ENCODE assay signal across 10 cellular contexts in genomic region chr1:52955129-52955970, GRCh38. TPM values are rescaled to one million over a fixed set of nuclear protein-coding genes. Genes with fewer than 3 reads are reported as not detected.
DNase-seq lines count a peak whose midpoint lies in the region; ATAC-seq and TF ChIP-seq lines count a peak whose summit lies in the region.
"Had no signal": no experiment of that assay in that cellular context is flagged by ENCODE, and none has a peak within 500 bp of the region (broad histone marks: within the 10 kb centered on the region; RNA-seq: fewer than 3 reads in every experiment).

No MANE protein-coding gene starts in this region.

- no peak overlapping the region for H2AFZ ChIP-seq in PC-3 (ENCODE audit: low read length)
- no peak overlapping the region for H2AFZ ChIP-seq in smooth muscle cell (ENCODE audit: low read depth)

- no peaks in the 10 kb centered on the region for H3K79me2 ChIP-seq in PC-3 (ENCODE audit: low read length)
- H3K79me2 ChIP-seq in smooth muscle cell (ENCODE audit: low read depth): no peaks in the 10 kb centered on the region

- BruUV-seq in PC-3 (replicated peaks; lab: Mats Ljungman, UMichigan): no TSS peak

- H4K20me1 ChIP-seq in PC-3 (ENCODE audit: low read length) (no peaks in the 10 kb centered on the region), smooth muscle cell (ENCODE audit: low read depth) (no peaks in the 10 kb centered on the region)

- no peak for ATAC-seq in PC-3

- no peak overlapping the region for H3K9ac ChIP-seq in PC-3 (ENCODE audit: low read length)
- H3K9ac ChIP-seq in smooth muscle cell (ENCODE audit: low read depth): no peak overlapping the region

- H3K27ac ChIP-seq in PC-3 (ENCODE audit: low read length) (no peak overlapping the region), smooth muscle cell (ENCODE audit: low read depth) (peak overlapping the region; percentile 17)
- H3K27ac ChIP-seq: 22Rv1, coronary artery had no signal

- POLR2A ChIA-PET in PC-3 (lab: Charles Lee; ENCODE audit: unreplicated experiment): no interaction called here

- H3K9me2 ChIP-seq in PC-3 (replicated peaks; ENCODE audit: low read length): no peaks in the 10 kb centered on the region

- H3K9me3 ChIP-seq in PC-3 (ENCODE audit: low read length): no peaks in the 10 kb centered on the region
- H3K9me3 ChIP-seq in smooth muscle cell (replicated peaks; ENCODE audit: low read depth): no peaks in the 10 kb centered on the region

- 27% methylated on average over 6 of the region's 6 CpGs for WGBS in smooth muscle cell (ENCODE audit: low lambda C conversion rate)

- H3K4me3 ChIP-seq in PC-3 (ENCODE audit: low read length) (no peak overlapping the region), fibroblast of the aortic adventitia (ENCODE audit: low read depth, low read length) (no peak overlapping the region), smooth muscle cell (no peak overlapping the region)
- H3K4me3 ChIP-seq: coronary artery had no signal

- CTCF ChIA-PET in PC-3 (lab: Charles Lee): interaction anchor here (0.7 kb wide), 1 partner anchor 205 kb away, joined by 3 read pairs; no protein-coding TSS in a partner anchor

- H3K4me2 ChIP-seq in PC-3 (ENCODE audit: low read length) (no peak overlapping the region), smooth muscle cell (peak overlapping the region; percentile 64)

- H3K27me3 ChIP-seq in PC-3 (ENCODE audit: low read length) (no peaks in the 10 kb centered on the region), smooth muscle cell (ENCODE audit: low read depth) (peaks cover 7% of the 10 kb centered on the region)

- H3K36me3 ChIP-seq in PC-3 (ENCODE audit: low read depth, low read length) (peaks cover 2% of the 10 kb centered on the region; the same call in 1 of the 2 replicates), smooth muscle cell (ENCODE audit: low read depth) (no peaks in the 10 kb centered on the region)

- DNase-seq in DMS 273 (lab: John Stamatoyannopoulos, UW; ENCODE audit: unreplicated experiment): peak; percentile 40
- DNase-seq in DMS 273 treated with DMSO at 0.1 percent for 48 hours (lab: John Stamatoyannopoulos, UW): no peak
- DNase-seq in PC-3: peak; percentile 33
- DNase-seq in fibroblast of the aortic adventitia (ENCODE audit: low read depth): peak; percentile 94
- no peak for DNase-seq in smooth muscle cell (lab: John Stamatoyannopoulos, UW; ENCODE audit: unreplicated experiment)
- no peak for DNase-seq in NCI-H526 (lab: John Stamatoyannopoulos, UW)
- no peak for DNase-seq in NK-92 (lab: John Stamatoyannopoulos, UW; ENCODE audit: unreplicated experiment)
- no peak for DNase-seq in islet precursor cell

- H3F3A ChIP-seq in PC-3 (ENCODE audit: low read length, unreplicated experiment) (no peaks in the 10 kb centered on the region), smooth muscle cell (ENCODE audit: low read depth) (no peaks in the 10 kb centered on the region)

- intact Hi-C loops in PC-3 (cut with micrococcal nuclease): no loop called here

- peaks cover 6% of the 10 kb centered on the region; the same call in 1 of the 2 replicates for H3K4me1 ChIP-seq in PC-3 (ENCODE audit: insufficient read depth, low read length)
- H3K4me1 ChIP-seq in smooth muscle cell (ENCODE audit: low read depth): no peaks in the 10 kb centered on the region

- TF ChIP-seq CTCF in PC-3 (conservative IDR thresholded peaks at IDR 0.05; ENCODE audit: low read depth, low read length): no peak
- no peak for TF ChIP-seq CTCF in fibroblast of the aortic adventitia (IDR thresholded peaks at IDR 0.05; ENCODE audit: insufficient read depth, low read length)
- no peak for TF ChIP-seq CTCF in smooth muscle cell (IDR thresholded peaks at IDR 0.05; ENCODE audit: borderline replicate concordance, insufficient read depth, poor library complexity, severe bottlenecking)

RNA-seq across cellular contexts. Expression of gene SCP2, which starts 28.3 kb away (rescaled TPM):
- total RNA-seq in PC-3 (2014; rRNA removed): 97.5 and 106 TPM in 2 replicates
- total RNA-seq in fibroblast of the aortic adventitia (ENCODE audit: low replicate concordance): 188 and 507 TPM in 2 replicates
- total RNA-seq in smooth muscle cell: 115 and 120 TPM in 2 replicates
- 85.9 and 94.8 TPM in 2 replicates for polyA plus RNA-seq in smooth muscle cell

RNA-seq across cellular contexts. Expression of gene ECHDC2, which starts 33.8 kb away (rescaled TPM):
- 112 and 124 TPM in 2 replicates for total RNA-seq in PC-3 (2014; rRNA removed)
- total RNA-seq in fibroblast of the aortic adventitia (ENCODE audit: low replicate concordance): 14.7 and 39.9 TPM in 2 replicates
- 5.4 and 6.1 TPM in 2 replicates for total RNA-seq in smooth muscle cell
- polyA plus RNA-seq in smooth muscle cell: 1.8 and 19.3 TPM in 2 replicates

Comparison
In these comparisons a context has a peak if more than half of its experiments do, and no peak if none do; other contexts are left out.
1. DNase-seq: peak in DMS 273 (single experiment), PC-3 (single experiment) and fibroblast of the aortic adventitia (single experiment); none in DMS 273 treated with DMSO at 0.1 percent for 48 hours (single experiment), smooth muscle cell (single experiment), NCI-H526 (0 of 2), NK-92 (single experiment) and islet precursor cell (single experiment).